In the genomic region with DNA sequence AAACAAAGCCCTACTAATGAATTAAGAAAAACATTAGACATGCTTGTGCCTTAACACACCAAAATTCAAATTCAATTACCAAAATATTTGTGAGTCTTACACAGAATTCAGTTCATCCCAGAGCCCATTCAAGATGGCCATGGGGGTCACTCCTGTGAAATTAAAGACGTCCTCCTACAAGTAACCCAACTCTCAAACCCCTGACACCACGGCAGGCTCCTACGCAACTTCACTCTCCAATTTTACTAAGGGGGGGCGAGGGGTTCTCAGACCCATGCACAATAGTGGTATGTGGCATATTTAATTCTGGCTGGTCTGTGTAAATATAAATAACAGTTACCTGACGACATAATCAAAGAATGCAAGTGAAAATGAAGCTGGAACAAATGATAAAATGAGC, we compare ENCODE assay signal across 10 cellular contexts. TPM values are rescaled to one million over a fixed set of nuclear protein-coding genes. Genes with fewer than 3 reads are reported as not detected.
A peak's percentile ranks its signal among the peaks of the same experiment; 100 is the strongest.
DNase-seq lines count a peak whose midpoint lies in the region; ATAC-seq and TF ChIP-seq lines count a peak whose summit lies in the region.
"Had no signal": no experiment of that assay in that cellular context is flagged by ENCODE, and none has a peak within 500 bp of the region (broad histone marks: within the 10 kb centered on the region; RNA-seq: fewer than 3 reads in every experiment).

No MANE protein-coding gene starts in this region.

- H3K9me3 ChIP-seq in T-helper 17 cell (ENCODE audit: control insufficient read depth, low read length, poor library complexity, severe bottlenecking), result no peaks in the 10 kb centered on the region
- no peaks in the 10 kb centered on the region for H3K9me3 ChIP-seq in spleen

- peak overlapping the region; percentile 79 for H3K4me3 Mint-ChIP-seq in T-helper 1 cell treated with Interleukin-12 subunit alpha and Interleukin-12 subunit beta and Interleukin-4 antibody, amounts not matched to agents 30 μg/mL and 1 μg/mL, for 36 hours
- H3K4me3 Mint-ChIP-seq in T-helper 17 cell (peak overlapping the region; percentile 95), glutamatergic neuron (ENCODE audit: unreplicated experiment) (peak overlapping the region; percentile 97)

- no peaks in the 10 kb centered on the region for H3K36me3 ChIP-seq in spleen

- H3K27me3 ChIP-seq in spleen (replicated peaks in 1 of 7), result peaks cover 0 to 42% (median 3%) of the 10 kb centered on the region in 7 donors

- 68 to 84% (median 69%) methylated on average over 5 of the region's 5 CpGs for WGBS in spleen, 5 donors

- intact Hi-C loops in spleen (cut with DNase I; ENCODE audit: low total_unique reads), result no loop called here

- no peaks in the 10 kb centered on the region for H3K9me3 Mint-ChIP-seq in T-helper 1 cell treated with Interleukin-12 subunit alpha and Interleukin-12 subunit beta and Interleukin-4 antibody, amounts not matched to agents 30 μg/mL and 1 μg/mL, for 36 hours
- H3K9me3 Mint-ChIP-seq in glutamatergic neuron (ENCODE audit: unreplicated experiment), result peaks cover 39% of the 10 kb centered on the region

- TF ChIP-seq POLR2A in spleen (IDR thresholded peaks at IDR 0.05), result no peak

- no peaks in the 10 kb centered on the region for H3K36me3 Mint-ChIP-seq in T-helper 1 cell treated with Interleukin-12 subunit alpha and Interleukin-12 subunit beta and Interleukin-4 antibody, amounts not matched to agents 30 μg/mL and 1 μg/mL, for 36 hours (ENCODE audit: low read depth)
- H3K36me3 Mint-ChIP-seq in T-helper 17 cell (ENCODE audit: low read depth) (no peaks in the 10 kb centered on the region), glutamatergic neuron (ENCODE audit: unreplicated experiment) (no peaks in the 10 kb centered on the region)

- TF ChIP-seq CTCF in glutamatergic neuron (IDR thresholded peaks at IDR 0.05; ENCODE audit: partially characterized antibody, unreplicated experiment) (no peak), spleen (IDR thresholded peaks at IDR 0.05 in 8 of 11, conservative IDR thresholded peaks at IDR 0.05 in 3 of 11) (no peak)

- H3K4me1 ChIP-seq in spleen, result peaks cover 8 to 91% (median 59%) of the 10 kb centered on the region in 6 donors

- H3K27ac ChIP-seq in spleen, result peak overlapping the region in 5 of 8 donors; percentile 75 to 97 (median 90)

- H3K27ac Mint-ChIP-seq in T-helper 1 cell treated with Interleukin-12 subunit alpha and Interleukin-12 subunit beta and Interleukin-4 antibody, amounts not matched to agents 30 μg/mL and 1 μg/mL, for 36 hours, result no peak overlapping the region
- peak overlapping the region; percentile 96 for H3K27ac Mint-ChIP-seq in T-helper 17 cell
- peak overlapping the region; percentile 98 for H3K27ac Mint-ChIP-seq in glutamatergic neuron (ENCODE audit: unreplicated experiment)

- H3K27me3 Mint-ChIP-seq in T-helper 1 cell treated with Interleukin-12 subunit alpha and Interleukin-12 subunit beta and Interleukin-4 antibody, amounts not matched to agents 30 μg/mL and 1 μg/mL, for 36 hours (ENCODE audit: low read depth), result peaks cover 80% of the 10 kb centered on the region
- H3K27me3 Mint-ChIP-seq in T-helper 17 cell, result peaks cover 23% of the 10 kb centered on the region
- H3K27me3 Mint-ChIP-seq in glutamatergic neuron (ENCODE audit: unreplicated experiment), result peaks cover 24% of the 10 kb centered on the region

- peak overlapping the region in 4 of 8 donors; percentile 46 to 90 (median 80) for H3K4me3 ChIP-seq in spleen

- H3K4me1 Mint-ChIP-seq in T-helper 1 cell treated with Interleukin-12 subunit alpha and Interleukin-12 subunit beta and Interleukin-4 antibody, amounts not matched to agents 30 μg/mL and 1 μg/mL, for 36 hours (ENCODE audit: low read depth), result peaks cover 21% of the 10 kb centered on the region
- H3K4me1 Mint-ChIP-seq in T-helper 17 cell, result peaks cover 48% of the 10 kb centered on the region
- H3K4me1 Mint-ChIP-seq in glutamatergic neuron (ENCODE audit: low read depth, unreplicated experiment), result peaks cover 32% of the 10 kb centered on the region

- DNase-seq in T-helper 1 cell (no peak), T-helper 17 cell (no peak), glutamatergic neuron (no peak), spleen (no peak), SHP77 treated with DMSO at 0.1 percent for 48 hours (lab: John Stamatoyannopoulos, UW) (no peak), DMS53 (lab: John Stamatoyannopoulos, UW) (no peak)
- no peak for DNase-seq in stimulated activated CD4-positive, alpha-beta T cell treated with anti-CD3 and anti-CD28 coated beads, Interleukin-2, amount 100 ng/mL, for 24 hours
- DNase-seq: MM.1S; stimulated activated CD4-positive, alpha-beta T cell treated with anti-CD3 and anti-CD28 coated beads, Interleukin-4, amount 100 ng/mL, for 4 hours had no signal

- ATAC-seq in T-helper 17 cell, result no peak

RNA-seq across cellular contexts. Expression of gene ZNF516, which starts 5.0 kb away (rescaled TPM):
- 10 to 100 TPM; 16.5 to 29.6 TPM for total RNA-seq in T-helper 17 cell
- total RNA-seq in glutamatergic neuron (ENCODE audit: unreplicated experiment), result 192 TPM
- total RNA-seq in spleen, result 10 to 100 TPM; 20.8 to 58.4 (median 41.1) TPM
- polyA plus RNA-seq in spleen, result 1 to 10 TPM; 4.5 to 8.7 (median 4.9) TPM
